Comparison of ENCODE assay signal across 8 cellular contexts in genomic region chr18:11980555-11981382, GRCh38. TPM values are rescaled to one million over a fixed set of nuclear protein-coding genes. Genes with fewer than 3 reads are reported as not detected.
DNase-seq lines count a peak whose midpoint lies in the region; ATAC-seq and TF ChIP-seq lines count a peak whose summit lies in the region.

No MANE protein-coding gene starts in this region.

- intact Hi-C loops in esophagus muscularis mucosa (cut with DNase I), result loop anchor here (1.0 to 10.0 kb wide), 3 partner anchors 33 to 126 kb away; partner anchors contain the start of gene CHMP1B

- 10% methylated on average over 2 of the region's 91 CpGs for WGBS in esophagus muscularis mucosa

- no peaks in the 10 kb centered on the region for H3K27me3 Mint-ChIP-seq in IgD-negative memory B cell

- no peaks in the 10 kb centered on the region for H3K9me3 Mint-ChIP-seq in IgD-negative memory B cell

- H3K36me3 Mint-ChIP-seq in IgD-negative memory B cell, result no peaks in the 10 kb centered on the region

- TF ChIP-seq CTCF in esophagus muscularis mucosa (IDR thresholded peaks at IDR 0.05), result peak; percentile 5 to 32 (median 22)

- peaks cover 10 to 12% (median 11%) of the 10 kb centered on the region in 3 donors for H3K4me1 Mint-ChIP-seq in IgD-negative memory B cell

- H3K9me3 ChIP-seq in esophagus muscularis mucosa (no peaks in the 10 kb centered on the region), muscle layer of duodenum (ENCODE audit: control insufficient read depth in 1 of 2, low read length in 2 of 2) (no peaks in the 10 kb centered on the region)

- no peak for TF ChIP-seq EP300 in esophagus muscularis mucosa (IDR thresholded peaks at IDR 0.05)

- peak overlapping the region; percentile 87 to 97 (median 92) for H3K4me3 Mint-ChIP-seq in IgD-negative memory B cell

- H3K4me3 ChIP-seq in esophagus muscularis mucosa (peak overlapping the region; percentile 69 to 100 (median 89)), muscle layer of duodenum (ENCODE audit: low read depth in 1 of 2, low read length in 2 of 2) (peak overlapping the region; percentile 65 to 83)

- H3K36me3 ChIP-seq in esophagus muscularis mucosa, result no peaks in the 10 kb centered on the region
- H3K36me3 ChIP-seq in muscle layer of duodenum (ENCODE audit: control insufficient read depth in 1 of 2, insufficient read depth in 2 of 2, low read length in 2 of 2), result no peaks in the 10 kb centered on the region

- DNase-seq in DMS53 treated with DMSO at 0.1 percent for 48 hours (lab: John Stamatoyannopoulos, UW; ENCODE audit: unreplicated experiment) (peak; percentile 99), esophagus muscularis mucosa (ENCODE audit: extremely low spot score) (peak; percentile 99)
- DNase-seq in activated T-cell treated with anti-CD3 and anti-CD28 coated beads, Interleukin-2, amount 50 U/mL, for 48 hours, result peak; percentile 97 to 98
- DNase-seq in stimulated activated CD8-positive, alpha-beta memory T cell treated with anti-CD3 and anti-CD28 coated beads, Interleukin-7, amount 100 ng/mL, for 24 hours (ENCODE audit: low read depth), result peak; percentile 92

- no peaks in the 10 kb centered on the region for H3K27me3 ChIP-seq in esophagus muscularis mucosa
- no peaks in the 10 kb centered on the region for H3K27me3 ChIP-seq in muscle layer of duodenum (ENCODE audit: low read depth, low read length)

- H3K27ac ChIP-seq in esophagus muscularis mucosa (replicated peaks in 1 of 4) (peak overlapping the region; percentile 92 to 100 (median 97)), muscle layer of duodenum (ENCODE audit: low read length) (peak overlapping the region; percentile 94)

- ATAC-seq in GM21576 (IDR thresholded peaks at IDR 0.05; ENCODE audit: unreplicated experiment), result peak; percentile 86

- TF ChIP-seq POLR2A in esophagus muscularis mucosa (IDR thresholded peaks at IDR 0.05; ENCODE audit: low read depth), result peak; percentile 85

- H3K4me1 ChIP-seq in esophagus muscularis mucosa, result peaks cover 18 to 49% (median 49%) of the 10 kb centered on the region in 4 donors
- peaks cover 0 to 6% of the 10 kb centered on the region in 2 donors for H3K4me1 ChIP-seq in muscle layer of duodenum (ENCODE audit: control insufficient read depth in 1 of 2, insufficient read depth in 2 of 2, low read length in 2 of 2)

- peak overlapping the region; percentile 21 to 91 (median 87) for H3K27ac Mint-ChIP-seq in IgD-negative memory B cell

TF ChIP-seq in PFSK-1, 5 proteins besides CTCF, POLR2A, EP300 and RAD21:
- TF ChIP-seq TAF1 (IDR thresholded peaks at IDR 0.05; ENCODE audit: borderline replicate concordance, insufficient read depth, low read length) (0 out of 2 replicates have a peak, but pooled peaks have one; percentile 49), SIN3A (IDR thresholded peaks at IDR 0.05; ENCODE audit: borderline replicate concordance, insufficient read depth, low read length) (0 out of 2 replicates have a peak, but pooled peaks have one; percentile 5), FOXP2 (optimal IDR thresholded peaks at IDR 0.05; ENCODE audit: borderline replicate concordance, extremely low read depth, extremely low read length, insufficient read depth) (peak; percentile 85), REST (IDR thresholded peaks at IDR 0.05; ENCODE audit: insufficient read depth in 1 of 2, low read depth in 2 of 2, low read length in 2 of 2) (no peak), POLR2AphosphoS5 (IDR thresholded peaks at IDR 0.05; ENCODE audit: low read depth, low read length) (peak; percentile 62; the same call in 1 of the 2 replicates)

RNA-seq across cellular contexts. Expression of gene IMPA2, which starts 0.5 kb away (rescaled TPM):
- 11.9 TPM for polyA plus RNA-seq in IgD-negative memory B cell
- 14.6 TPM for polyA plus RNA-seq in PFSK-1 (2012; ENCODE audit: insufficient read length, low read depth)
- total RNA-seq in esophagus muscularis mucosa, result 100 to 1,000 TPM in 3 of 4 donors, 10 to 100 TPM in 1; 90.1 to 317 (median 165) TPM

Comparison
In these comparisons a context has a peak if more than half of its experiments do, and no peak if none do; other contexts are left out.
1. Peak in every context shown above with its lines: DNase-seq, ATAC-seq, H3K4me3 ChIP-seq and H3K27ac ChIP-seq.